Comparison of ENCODE assay signal across 2 cellular contexts in the genomic region with DNA sequence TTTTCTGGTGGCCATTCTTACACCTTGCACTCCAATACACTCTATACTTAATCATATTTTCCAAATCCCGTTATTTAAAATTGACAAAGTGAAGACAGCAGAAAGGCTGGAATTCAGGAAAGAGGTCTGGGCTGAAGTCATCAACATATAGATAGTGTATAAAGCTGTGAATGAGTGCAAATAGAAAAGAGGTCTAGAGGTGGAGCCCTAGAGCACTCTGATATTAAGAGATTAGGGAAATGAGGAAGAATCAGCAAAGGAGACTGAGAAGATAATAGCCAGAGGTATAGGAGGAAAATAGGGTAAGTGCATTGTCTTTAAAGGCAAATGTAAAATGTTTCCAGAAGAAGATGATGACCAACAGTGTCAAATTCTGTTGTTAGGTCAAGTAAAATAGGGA.
TF ChIP-seq lines count a peak whose summit lies in the region.

No MANE protein-coding gene starts in this region.

TF ChIP-seq in A549, 52 proteins besides CTCF, POLR2A, EP300 and RAD21:
- no peak for TF ChIP-seq BHLHE40 (IDR thresholded peaks at IDR 0.05; ENCODE audit: low read depth, low read length)
- TF ChIP-seq EHMT2 (IDR thresholded peaks at IDR 0.05; ENCODE audit: low read depth): no peak
- no peak for TF ChIP-seq NFE2L2 (conservative IDR thresholded peaks at IDR 0.05; ENCODE audit: low read length)
- TF ChIP-seq CEBPB (IDR thresholded peaks at IDR 0.05): no peak
- TF ChIP-seq, protein P1, sequence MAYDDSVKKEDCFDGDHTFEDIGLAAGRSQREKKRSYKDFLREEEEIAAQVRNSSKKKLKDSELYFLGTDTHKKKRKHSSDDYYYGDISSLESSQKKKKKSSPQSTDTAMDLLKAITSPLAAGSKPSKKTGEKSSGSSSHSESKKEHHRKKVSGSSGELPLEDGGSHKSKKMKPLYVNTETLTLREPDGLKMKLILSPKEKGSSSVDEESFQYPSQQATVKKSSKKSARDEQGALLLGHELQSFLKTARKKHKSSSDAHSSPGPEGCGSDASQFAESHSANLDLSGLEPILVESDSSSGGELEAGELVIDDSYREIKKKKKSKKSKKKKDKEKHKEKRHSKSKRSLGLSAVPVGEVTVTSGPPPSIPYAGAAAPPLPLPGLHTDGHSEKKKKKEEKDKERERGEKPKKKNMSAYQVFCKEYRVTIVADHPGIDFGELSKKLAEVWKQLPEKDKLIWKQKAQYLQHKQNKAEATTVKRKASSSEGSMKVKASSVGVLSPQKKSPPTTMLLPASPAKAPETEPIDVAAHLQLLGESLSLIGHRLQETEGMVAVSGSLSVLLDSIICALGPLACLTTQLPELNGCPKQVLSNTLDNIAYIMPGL (CRISPR knock-in tag; IDR thresholded peaks at IDR 0.05; ENCODE audit: borderline replicate concordance): no peak
- no peak for TF ChIP-seq POLR2AphosphoS2 (conservative IDR thresholded peaks at IDR 0.05; ENCODE audit: low read length)
- TF ChIP-seq, protein P2, sequence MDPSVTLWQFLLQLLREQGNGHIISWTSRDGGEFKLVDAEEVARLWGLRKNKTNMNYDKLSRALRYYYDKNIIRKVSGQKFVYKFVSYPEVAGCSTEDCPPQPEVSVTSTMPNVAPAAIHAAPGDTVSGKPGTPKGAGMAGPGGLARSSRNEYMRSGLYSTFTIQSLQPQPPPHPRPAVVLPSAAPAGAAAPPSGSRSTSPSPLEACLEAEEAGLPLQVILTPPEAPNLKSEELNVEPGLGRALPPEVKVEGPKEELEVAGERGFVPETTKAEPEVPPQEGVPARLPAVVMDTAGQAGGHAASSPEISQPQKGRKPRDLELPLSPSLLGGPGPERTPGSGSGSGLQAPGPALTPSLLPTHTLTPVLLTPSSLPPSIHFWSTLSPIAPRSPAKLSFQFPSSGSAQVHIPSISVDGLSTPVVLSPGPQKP (IDR thresholded peaks at IDR 0.05; ENCODE audit: low read depth, low read length): no peak
- TF ChIP-seq USF2 (IDR thresholded peaks at IDR 0.05): no peak
- TF ChIP-seq JUN (IDR thresholded peaks at IDR 0.05): no peak
- TF ChIP-seq CHD4 (IDR thresholded peaks at IDR 0.05; ENCODE audit: borderline replicate concordance): no peak
TF ChIP-seq in A549: peak in this region for 0.

TF ChIP-seq in GM23338, 12 proteins besides CTCF, POLR2A, EP300 and RAD21:
- TF ChIP-seq ZNF114 (CRISPR knock-in tag; IDR thresholded peaks at IDR 0.05): no peak
- TF ChIP-seq JUNB (IDR thresholded peaks at IDR 0.05; ENCODE audit: unreplicated experiment): no peak
- no peak for TF ChIP-seq NANOG (IDR thresholded peaks at IDR 0.05; ENCODE audit: borderline replicate concordance)
- no peak for TF ChIP-seq CREB1 (CRISPR knock-in tag; IDR thresholded peaks at IDR 0.05; ENCODE audit: low read depth)
- TF ChIP-seq EZH2 (IDR thresholded peaks at IDR 0.05; ENCODE audit: low read depth, unreplicated experiment): no peak
- TF ChIP-seq ZNF462 (CRISPR knock-in tag; IDR thresholded peaks at IDR 0.05): no peak
- no peak for TF ChIP-seq EZH2phosphoT487 (IDR thresholded peaks at IDR 0.05; ENCODE audit: unreplicated experiment)
- TF ChIP-seq ZNF331 (CRISPR knock-in tag; IDR thresholded peaks at IDR 0.05; ENCODE audit: low read depth): no peak
- TF ChIP-seq, protein P3, sequence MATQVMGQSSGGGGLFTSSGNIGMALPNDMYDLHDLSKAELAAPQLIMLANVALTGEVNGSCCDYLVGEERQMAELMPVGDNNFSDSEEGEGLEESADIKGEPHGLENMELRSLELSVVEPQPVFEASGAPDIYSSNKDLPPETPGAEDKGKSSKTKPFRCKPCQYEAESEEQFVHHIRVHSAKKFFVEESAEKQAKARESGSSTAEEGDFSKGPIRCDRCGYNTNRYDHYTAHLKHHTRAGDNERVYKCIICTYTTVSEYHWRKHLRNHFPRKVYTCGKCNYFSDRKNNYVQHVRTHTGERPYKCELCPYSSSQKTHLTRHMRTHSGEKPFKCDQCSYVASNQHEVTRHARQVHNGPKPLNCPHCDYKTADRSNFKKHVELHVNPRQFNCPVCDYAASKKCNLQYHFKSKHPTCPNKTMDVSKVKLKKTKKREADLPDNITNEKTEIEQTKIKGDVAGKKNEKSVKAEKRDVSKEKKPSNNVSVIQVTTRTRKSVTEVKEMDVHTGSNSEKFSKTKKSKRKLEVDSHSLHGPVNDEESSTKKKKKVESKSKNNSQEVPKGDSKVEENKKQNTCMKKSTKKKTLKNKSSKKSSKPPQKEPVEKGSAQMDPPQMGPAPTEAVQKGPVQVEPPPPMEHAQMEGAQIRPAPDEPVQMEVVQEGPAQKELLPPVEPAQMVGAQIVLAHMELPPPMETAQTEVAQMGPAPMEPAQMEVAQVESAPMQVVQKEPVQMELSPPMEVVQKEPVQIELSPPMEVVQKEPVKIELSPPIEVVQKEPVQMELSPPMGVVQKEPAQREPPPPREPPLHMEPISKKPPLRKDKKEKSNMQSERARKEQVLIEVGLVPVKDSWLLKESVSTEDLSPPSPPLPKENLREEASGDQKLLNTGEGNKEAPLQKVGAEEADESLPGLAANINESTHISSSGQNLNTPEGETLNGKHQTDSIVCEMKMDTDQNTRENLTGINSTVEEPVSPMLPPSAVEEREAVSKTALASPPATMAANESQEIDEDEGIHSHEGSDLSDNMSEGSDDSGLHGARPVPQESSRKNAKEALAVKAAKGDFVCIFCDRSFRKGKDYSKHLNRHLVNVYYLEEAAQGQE (IDR thresholded peaks at IDR 0.05; ENCODE audit: unreplicated experiment): no peak
- no peak for TF ChIP-seq POLR2AphosphoS5 (IDR thresholded peaks at IDR 0.05; ENCODE audit: low read depth)
- no peak for TF ChIP-seq STAT1 (IDR thresholded peaks at IDR 0.05; ENCODE audit: unreplicated experiment)
- TF ChIP-seq ETS1 (IDR thresholded peaks at IDR 0.05): no peak
TF ChIP-seq in GM23338: peak in this region for 0.
